Comparison of ENCODE assay signal across 21 cellular contexts in the genomic region with DNA sequence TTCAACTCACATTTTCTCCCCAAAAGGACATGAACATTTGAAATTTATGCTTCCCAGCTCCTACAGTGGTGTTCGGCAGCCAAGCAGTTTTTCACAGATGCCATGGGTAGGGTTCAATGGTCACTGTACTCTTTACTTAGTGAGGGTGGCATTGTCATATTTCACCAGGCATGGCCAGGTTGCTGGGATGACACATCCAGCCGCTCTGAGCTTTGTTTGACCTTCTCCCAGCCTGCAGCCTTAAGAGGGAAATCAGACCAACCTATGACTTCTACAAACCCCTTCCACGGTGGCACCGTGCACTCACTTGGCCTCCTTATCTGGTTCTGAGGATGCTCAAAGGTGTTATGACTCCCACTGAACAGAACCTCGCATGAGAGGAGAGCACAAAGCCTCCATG.
A peak's percentile ranks its signal among the peaks of the same experiment; 100 is the strongest.
DNase-seq lines count a peak whose midpoint lies in the region; ATAC-seq, FAIRE-seq and TF ChIP-seq lines count a peak whose summit lies in the region.
"Had no signal": no experiment of that assay in that cellular context is flagged by ENCODE, and none has a peak within 500 bp of the region (broad histone marks: within the 10 kb centered on the region; RNA-seq: fewer than 3 reads in every experiment).

No MANE protein-coding gene starts in this region.

- H3K4ac ChIP-seq in neuronal stem cell (ENCODE audit: low read length): no peak overlapping the region

- FAIRE-seq in RCC 7860 (lab: Jason Lieb, UNC) (peak; percentile 75), HepG2 (lab: Jason Lieb, UNC) (peak; percentile 56)
- FAIRE-seq: GM12878, H54 had no signal

- peak; percentile 76 for ATAC-seq in HepG2
- ATAC-seq: GM12878 had no signal

- peak overlapping the region; percentile 0 for H3K18ac ChIP-seq in neuronal stem cell (ENCODE audit: low read length)

- POLR2A ChIA-PET in HepG2 (lab: Yijun Ruan, JAX): interaction anchor here (0.7 to 3.0 kb wide), 20 partner anchors 9 to 277 kb away, joined by 3 to 18 read pairs (median 6); no protein-coding TSS in a partner anchor

- no peak overlapping the region for H4K91ac ChIP-seq in neuronal stem cell (ENCODE audit: low read depth, low read length, poor library complexity)

- TF ChIP-seq EP300 in HepG2 (IDR thresholded peaks at IDR 0.05; ENCODE audit: low read depth in 2 of 2, low read length in 2 of 2) (peak in 1 of 2 experiments; percentile 40; a peak in 1 of 4 replicates), HepG2 (CRISPR knock-in tag; IDR thresholded peaks at IDR 0.05; ENCODE audit: borderline replicate concordance) (peak; percentile 69)

- no peak overlapping the region for H2BK5ac ChIP-seq in neuronal stem cell (ENCODE audit: low read length)

- H2BK12ac ChIP-seq in neuronal stem cell (ENCODE audit: low read length): no peak overlapping the region

- H3K27me3 ChIP-seq in HepG2 (ENCODE audit: control insufficient read depth in 1 of 2, insufficient read depth in 2 of 2, low read length in 2 of 2) (no peaks in the 10 kb centered on the region), neuronal stem cell (ENCODE audit: control insufficient read depth in 3 of 3, insufficient read depth in 3 of 3, low read depth in 1 of 3, low read length in 3 of 3) (no peaks in the 10 kb centered on the region)
- H3K27me3 ChIP-seq: BLaER1 had no signal

- H4K20me1 ChIP-seq in HepG2 (ENCODE audit: insufficient read depth, low read length): no peaks in the 10 kb centered on the region
- H4K20me1 ChIP-seq: BLaER1 had no signal

- intact Hi-C loops in HepG2 (cut with micrococcal nuclease; ENCODE audit: unreplicated experiment): loop anchor here (5.0 kb wide), 1 partner anchor 151 kb away; no protein-coding TSS in a partner anchor

- H3K9ac ChIP-seq in HepG2 (ENCODE audit: insufficient read depth, low read depth, low read length) (no peak overlapping the region), neuronal stem cell (ENCODE audit: low read depth, low read length, poor library complexity) (no peak overlapping the region)
- H3K9ac ChIP-seq: BLaER1 had no signal

- in situ Hi-C loops in Caki2 (cut with HindIII; ENCODE audit: low pct_unique_long_range_greater_than_20kb, low sequenced_read_pairs) (no loop called here), HepG2 (cut with HindIII; ENCODE audit: extremely low pct_ligation_motif_present, low pct_unique_long_range_greater_than_20kb) (no loop called here)

- H3K4me3 ChIP-seq in HepG2 (replicated peaks in 1 of 3; ENCODE audit: insufficient read depth in 1 of 3, low read depth in 2 of 3, low read length in 3 of 3): no peak overlapping the region
- H3K4me3 ChIP-seq in neuronal stem cell (ENCODE audit: low read length in 2 of 2): no peak overlapping the region
- H3K4me3 ChIP-seq: BLaER1, GM12878 had no signal

- H3K27ac ChIP-seq in HepG2 (ENCODE audit: extremely low read length, insufficient read depth, low read length) (peak overlapping the region; percentile 55), neuronal stem cell (replicated peaks; ENCODE audit: low read length) (no peak overlapping the region)
- H3K27ac ChIP-seq: BLaER1 had no signal

- no peak for TF ChIP-seq CTCF in HepG2 (CRISPR knock-in tag; IDR thresholded peaks at IDR 0.05)

- no peak overlapping the region for H4K8ac ChIP-seq in neuronal stem cell (ENCODE audit: low read depth, low read length)

- no peak overlapping the region for H2BK15ac ChIP-seq in neuronal stem cell (ENCODE audit: low read length)

- H2AK5ac ChIP-seq in neuronal stem cell (ENCODE audit: low read depth, low read length): no peak overlapping the region

- H2AFZ ChIP-seq in HepG2 (ENCODE audit: low read length) (no peak overlapping the region), neuronal stem cell (ENCODE audit: low read length) (no peak overlapping the region)

- no peaks in the 10 kb centered on the region for H3K79me1 ChIP-seq in neuronal stem cell (ENCODE audit: low read depth, low read length)

- CTCF ChIA-PET in HepG2 (lab: Yijun Ruan, JAX; ENCODE audit: low intra/inter-chr PET ratio, low total read pairs): no interaction called here

- 16% methylated on average over 5 of the region's 5 CpGs for WGBS in HepG2 (ENCODE audit: low lambda C conversion rate)
- WGBS in neuronal stem cell (ENCODE audit: extremely low coverage in 2 of 2, insufficient read length in 2 of 2, insufficient replicate concordance in 1 of 2), 2 donors: no CpG with 5 or more reads among the region's 5 CpGs

- H3K9me3 ChIP-seq in HepG2 (ENCODE audit: low read length) (no peaks in the 10 kb centered on the region), neuronal stem cell (replicated peaks in 1 of 2; ENCODE audit: control insufficient read depth in 2 of 2, insufficient read depth in 1 of 2, low read depth in 1 of 2, low read length in 2 of 2) (peaks cover 0 to 11% of the 10 kb centered on the region in 2 donors)
- H3K9me3 ChIP-seq: BLaER1 had no signal

- no peak for TF ChIP-seq POLR2A in HepG2 (IDR thresholded peaks at IDR 0.05; ENCODE audit: insufficient read depth in 1 of 2, low read depth in 2 of 2, low read length in 2 of 2)

- peak; percentile 45; the same call in 1 of the 2 replicates for TF ChIP-seq RAD21 in HepG2 (CRISPR knock-in tag; IDR thresholded peaks at IDR 0.05)

- no peaks in the 10 kb centered on the region for H3K79me2 ChIP-seq in HepG2 (ENCODE audit: insufficient read depth, low read length)

- H3K36me3 ChIP-seq in HepG2 (replicated peaks in 1 of 2; ENCODE audit: control insufficient read depth in 1 of 2, insufficient read depth in 2 of 2, low read length in 2 of 2) (no peaks in the 10 kb centered on the region), neuronal stem cell (replicated peaks in 1 of 2; ENCODE audit: control insufficient read depth in 2 of 2, insufficient read depth in 2 of 2, low read length in 2 of 2) (no peaks in the 10 kb centered on the region)
- H3K36me3 ChIP-seq: BLaER1 had no signal

- peaks cover 100% of the 10 kb centered on the region for H3K4me1 ChIP-seq in HepG2 (ENCODE audit: insufficient read depth, low read length)
- H3K4me1 ChIP-seq in neuronal stem cell (ENCODE audit: control insufficient read depth in 2 of 2, insufficient read depth in 1 of 2, low read depth in 1 of 2, low read length in 2 of 2): peaks cover 17 to 26% of the 10 kb centered on the region in 2 donors
- H3K4me1 ChIP-seq: BLaER1 had no signal

- BruUV-seq in HepG2 (replicated peaks; lab: Mats Ljungman, UMichigan): no TSS peak

- DNase-seq in Caki2 (ENCODE audit: low read depth) (peak; percentile 30), RCC 7860 (ENCODE audit: low spot score) (peak; percentile 58), HepG2 (ENCODE audit: low spot score) (peak; percentile 90), neuronal stem cell (ENCODE audit: low spot score) (no peak), NCI-H2196 treated with DMSO at 0.1 percent for 48 hours (lab: John Stamatoyannopoulos, UW; ENCODE audit: unreplicated experiment) (no peak), NCI-H1436 treated with DMSO at 0.1 percent for 48 hours (lab: John Stamatoyannopoulos, UW) (no peak), iPS-NIHi11 (ENCODE audit: low spot score) (no peak)
- DNase-seq: CD4-positive, CD25-positive, alpha-beta regulatory T cell; DMS79; EL; GDM1; Karpas-422; NCI-H1092; NCI-H1417 treated with DMSO at 0.1 percent for 48 hours; NCI-H187 treated with DMSO at 0.1 percent for 48 hours; NCI-H2171 treated with DMSO at 0.1 percent for 48 hours; NCI-H526 treated with DMSO at 0.1 percent for 48 hours; SHP77 treated with DMSO at 0.1 percent for 48 hours had no signal

- H2BK120ac ChIP-seq in neuronal stem cell (ENCODE audit: low read depth, low read length): no peak overlapping the region

- H3K4me2 ChIP-seq in HepG2 (ENCODE audit: low read depth, low read length) (0 out of 2 replicates have a peak overlapping the region, but pooled peaks have one; percentile 32), neuronal stem cell (ENCODE audit: insufficient read depth, low read length, poor library complexity, severe bottlenecking) (no peak overlapping the region)
- H3K4me2 ChIP-seq: BLaER1 had no signal

- H3K14ac ChIP-seq in neuronal stem cell (ENCODE audit: low read length): no peak overlapping the region

- H3K23ac ChIP-seq in neuronal stem cell (ENCODE audit: low read depth, low read length, poor library complexity): no peak overlapping the region

TF ChIP-seq in HepG2, 621 proteins besides CTCF, POLR2A, EP300 and RAD21 (continues in another document):
- TF ChIP-seq, protein P1, sequence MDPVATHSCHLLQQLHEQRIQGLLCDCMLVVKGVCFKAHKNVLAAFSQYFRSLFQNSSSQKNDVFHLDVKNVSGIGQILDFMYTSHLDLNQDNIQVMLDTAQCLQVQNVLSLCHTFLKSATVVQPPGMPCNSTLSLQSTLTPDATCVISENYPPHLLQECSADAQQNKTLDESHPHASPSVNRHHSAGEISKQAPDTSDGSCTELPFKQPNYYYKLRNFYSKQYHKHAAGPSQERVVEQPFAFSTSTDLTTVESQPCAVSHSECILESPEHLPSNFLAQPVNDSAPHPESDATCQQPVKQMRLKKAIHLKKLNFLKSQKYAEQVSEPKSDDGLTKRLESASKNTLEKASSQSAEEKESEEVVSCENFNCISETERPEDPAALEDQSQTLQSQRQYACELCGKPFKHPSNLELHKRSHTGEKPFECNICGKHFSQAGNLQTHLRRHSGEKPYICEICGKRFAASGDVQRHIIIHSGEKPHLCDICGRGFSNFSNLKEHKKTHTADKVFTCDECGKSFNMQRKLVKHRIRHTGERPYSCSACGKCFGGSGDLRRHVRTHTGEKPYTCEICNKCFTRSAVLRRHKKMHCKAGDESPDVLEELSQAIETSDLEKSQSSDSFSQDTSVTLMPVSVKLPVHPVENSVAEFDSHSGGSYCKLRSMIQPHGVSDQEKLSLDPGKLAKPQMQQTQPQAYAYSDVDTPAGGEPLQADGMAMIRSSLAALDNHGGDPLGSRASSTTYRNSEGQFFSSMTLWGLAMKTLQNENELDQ (CRISPR knock-in tag; IDR thresholded peaks at IDR 0.05; ENCODE audit: borderline replicate concordance): no peak
- TF ChIP-seq EHMT2 (IDR thresholded peaks at IDR 0.05; ENCODE audit: borderline replicate concordance, low read depth, low read length): peak; percentile 52; the same call in 1 of the 2 replicates
- TF ChIP-seq ZNF331 (CRISPR knock-in tag; IDR thresholded peaks at IDR 0.05): peak; percentile 52; the same call in 1 of the 2 replicates
- no peak; the same call in 1 of the 2 replicates for TF ChIP-seq BRD4 (CRISPR knock-in tag; IDR thresholded peaks at IDR 0.05)

Comparison
In these comparisons a context has a peak if more than half of its experiments do, and no peak if none do; other contexts are left out.
1. DNase-seq: peak in Caki2 (single experiment), RCC 7860 (single experiment) and HepG2 (single experiment); none in neuronal stem cell (single experiment), NCI-H2196 treated with DMSO at 0.1 percent for 48 hours (single experiment), NCI-H1436 treated with DMSO at 0.1 percent for 48 hours (single experiment) and iPS-NIHi11 (single experiment).